Comparison of ENCODE assay signal across 1 cellular context in the genomic region with DNA sequence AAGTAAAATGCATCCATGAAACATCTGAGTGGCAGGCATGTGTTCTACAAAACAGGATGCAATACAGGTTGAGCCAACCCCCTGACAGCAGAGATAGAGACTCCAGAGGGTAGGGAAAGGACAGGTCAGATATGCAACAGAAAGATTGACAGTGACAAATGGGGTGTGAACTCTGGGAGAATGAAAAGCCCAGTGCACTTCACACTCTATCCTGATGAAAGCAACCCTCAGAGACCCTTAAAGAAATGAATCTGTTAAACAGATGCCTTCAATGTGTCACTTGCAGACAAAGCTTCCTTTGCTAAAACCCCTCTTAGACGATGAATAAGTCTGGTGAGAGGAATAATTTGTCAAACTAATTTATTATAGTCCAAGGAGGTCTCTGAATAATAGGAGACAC.
TF ChIP-seq lines count a peak whose summit lies in the region.

No MANE protein-coding gene starts in this region.

TF ChIP-seq in SK-N-SH, 30 proteins besides CTCF, POLR2A, EP300 and RAD21 (continued from another document):
- TF ChIP-seq, protein P1, sequence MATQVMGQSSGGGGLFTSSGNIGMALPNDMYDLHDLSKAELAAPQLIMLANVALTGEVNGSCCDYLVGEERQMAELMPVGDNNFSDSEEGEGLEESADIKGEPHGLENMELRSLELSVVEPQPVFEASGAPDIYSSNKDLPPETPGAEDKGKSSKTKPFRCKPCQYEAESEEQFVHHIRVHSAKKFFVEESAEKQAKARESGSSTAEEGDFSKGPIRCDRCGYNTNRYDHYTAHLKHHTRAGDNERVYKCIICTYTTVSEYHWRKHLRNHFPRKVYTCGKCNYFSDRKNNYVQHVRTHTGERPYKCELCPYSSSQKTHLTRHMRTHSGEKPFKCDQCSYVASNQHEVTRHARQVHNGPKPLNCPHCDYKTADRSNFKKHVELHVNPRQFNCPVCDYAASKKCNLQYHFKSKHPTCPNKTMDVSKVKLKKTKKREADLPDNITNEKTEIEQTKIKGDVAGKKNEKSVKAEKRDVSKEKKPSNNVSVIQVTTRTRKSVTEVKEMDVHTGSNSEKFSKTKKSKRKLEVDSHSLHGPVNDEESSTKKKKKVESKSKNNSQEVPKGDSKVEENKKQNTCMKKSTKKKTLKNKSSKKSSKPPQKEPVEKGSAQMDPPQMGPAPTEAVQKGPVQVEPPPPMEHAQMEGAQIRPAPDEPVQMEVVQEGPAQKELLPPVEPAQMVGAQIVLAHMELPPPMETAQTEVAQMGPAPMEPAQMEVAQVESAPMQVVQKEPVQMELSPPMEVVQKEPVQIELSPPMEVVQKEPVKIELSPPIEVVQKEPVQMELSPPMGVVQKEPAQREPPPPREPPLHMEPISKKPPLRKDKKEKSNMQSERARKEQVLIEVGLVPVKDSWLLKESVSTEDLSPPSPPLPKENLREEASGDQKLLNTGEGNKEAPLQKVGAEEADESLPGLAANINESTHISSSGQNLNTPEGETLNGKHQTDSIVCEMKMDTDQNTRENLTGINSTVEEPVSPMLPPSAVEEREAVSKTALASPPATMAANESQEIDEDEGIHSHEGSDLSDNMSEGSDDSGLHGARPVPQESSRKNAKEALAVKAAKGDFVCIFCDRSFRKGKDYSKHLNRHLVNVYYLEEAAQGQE (IDR thresholded peaks at IDR 0.05; ENCODE audit: low read depth, low read length), result no peak
- TF ChIP-seq FOXJ3 (CRISPR knock-in tag; IDR thresholded peaks at IDR 0.05), result no peak
- TF ChIP-seq, protein P2, sequence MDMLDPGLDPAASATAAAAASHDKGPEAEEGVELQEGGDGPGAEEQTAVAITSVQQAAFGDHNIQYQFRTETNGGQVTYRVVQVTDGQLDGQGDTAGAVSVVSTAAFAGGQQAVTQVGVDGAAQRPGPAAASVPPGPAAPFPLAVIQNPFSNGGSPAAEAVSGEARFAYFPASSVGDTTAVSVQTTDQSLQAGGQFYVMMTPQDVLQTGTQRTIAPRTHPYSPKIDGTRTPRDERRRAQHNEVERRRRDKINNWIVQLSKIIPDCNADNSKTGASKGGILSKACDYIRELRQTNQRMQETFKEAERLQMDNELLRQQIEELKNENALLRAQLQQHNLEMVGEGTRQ (IDR thresholded peaks at IDR 0.05; ENCODE audit: borderline replicate concordance, low read depth, low read length), result no peak
- no peak for TF ChIP-seq TCF12 (IDR thresholded peaks at IDR 0.05)
- TF ChIP-seq, protein P3, sequence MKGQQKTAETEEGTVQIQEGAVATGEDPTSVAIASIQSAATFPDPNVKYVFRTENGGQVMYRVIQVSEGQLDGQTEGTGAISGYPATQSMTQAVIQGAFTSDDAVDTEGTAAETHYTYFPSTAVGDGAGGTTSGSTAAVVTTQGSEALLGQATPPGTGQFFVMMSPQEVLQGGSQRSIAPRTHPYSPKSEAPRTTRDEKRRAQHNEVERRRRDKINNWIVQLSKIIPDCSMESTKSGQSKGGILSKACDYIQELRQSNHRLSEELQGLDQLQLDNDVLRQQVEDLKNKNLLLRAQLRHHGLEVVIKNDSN (IDR thresholded peaks at IDR 0.05; ENCODE audit: borderline replicate concordance, low read depth), result no peak
- TF ChIP-seq, protein P4, sequence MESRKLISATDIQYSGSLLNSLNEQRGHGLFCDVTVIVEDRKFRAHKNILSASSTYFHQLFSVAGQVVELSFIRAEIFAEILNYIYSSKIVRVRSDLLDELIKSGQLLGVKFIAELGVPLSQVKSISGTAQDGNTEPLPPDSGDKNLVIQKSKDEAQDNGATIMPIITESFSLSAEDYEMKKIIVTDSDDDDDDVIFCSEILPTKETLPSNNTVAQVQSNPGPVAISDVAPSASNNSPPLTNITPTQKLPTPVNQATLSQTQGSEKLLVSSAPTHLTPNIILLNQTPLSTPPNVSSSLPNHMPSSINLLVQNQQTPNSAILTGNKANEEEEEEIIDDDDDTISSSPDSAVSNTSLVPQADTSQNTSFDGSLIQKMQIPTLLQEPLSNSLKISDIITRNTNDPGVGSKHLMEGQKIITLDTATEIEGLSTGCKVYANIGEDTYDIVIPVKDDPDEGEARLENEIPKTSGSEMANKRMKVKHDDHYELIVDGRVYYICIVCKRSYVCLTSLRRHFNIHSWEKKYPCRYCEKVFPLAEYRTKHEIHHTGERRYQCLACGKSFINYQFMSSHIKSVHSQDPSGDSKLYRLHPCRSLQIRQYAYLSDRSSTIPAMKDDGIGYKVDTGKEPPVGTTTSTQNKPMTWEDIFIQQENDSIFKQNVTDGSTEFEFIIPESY (IDR thresholded peaks at IDR 0.05; ENCODE audit: borderline replicate concordance, low read depth), result no peak
- TF ChIP-seq TAF1 (IDR thresholded peaks at IDR 0.05; ENCODE audit: borderline replicate concordance, low read depth, low read length), result no peak
